ENCODE assay signal across 22 cellular contexts in the genomic region with DNA sequence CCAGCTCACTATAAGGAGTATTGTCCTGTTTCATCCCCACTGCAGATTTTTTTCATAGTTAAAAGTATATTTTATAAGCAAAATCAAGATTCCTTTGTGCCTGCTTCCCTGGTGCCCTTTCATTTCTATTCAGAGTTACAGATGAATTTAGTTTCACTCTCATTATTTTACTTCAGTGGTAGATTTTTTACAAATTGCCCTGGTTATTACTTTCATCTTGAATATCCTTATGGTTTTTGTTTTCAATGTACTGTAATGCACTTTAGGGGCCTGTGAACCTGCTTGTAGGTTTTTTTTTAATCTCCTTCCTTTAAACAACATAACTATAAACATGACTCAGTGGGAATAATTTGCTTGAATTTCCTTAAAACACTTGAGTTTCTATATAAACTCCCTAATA.
"Had no signal": no experiment of that assay in that cellular context is flagged by ENCODE, and none has a peak within 500 bp of the region (broad histone marks: within the 10 kb centered on the region; RNA-seq: fewer than 3 reads in every experiment).

No MANE protein-coding gene starts in this region.

- H3K9me3 ChIP-seq: neutrophil, prostate gland, upper lobe of left lung had no signal

- H3K36me3 Mint-ChIP-seq: WTC11 had no signal

- H3K27ac Mint-ChIP-seq: activated naive CD4-positive, alpha-beta T cell treated with anti-CD3 and anti-CD28 coated beads for 36 hours; activated T-cell treated with anti-CD3 and anti-CD28 coated beads, Interleukin-2, amount 50 U/mL, for 72 hours; dendritic cell treated with granulocyte-macrophage colony-stimulating factor and Interleukin-4, amounts not matched to agents 40 ng/mL and 50 ng/mL, for 4 days; nephron; T-cell; T-helper 2 cell treated with Interferon-gamma antibody and Interleukin-4, amounts not matched to agents 5 μg/mL and 100 μg/mL, for 36 hours; WTC11 had no signal

- DNase-seq: activated effector memory CD4-positive, alpha-beta T cell treated with Interleukin-2 at 50 U/mL for 16 hours; activated naive CD4-positive, alpha-beta T cell treated with anti-CD3 and anti-CD28 coated beads for 36 hours; activated T-cell treated with anti-CD3 and anti-CD28 coated beads, Interleukin-2, amount 50 U/mL, for 72 hours; aorta; effector CD4-positive, alpha-beta T cell; hippocampal formation; left ventricle myocardium superior; midbrain; ovary; stimulated activated CD4-positive, alpha-beta T cell treated with anti-CD3 and anti-CD28 coated beads, Interleukin-2, amount 100 ng/mL, for 48 hours; stimulated activated CD8-positive, alpha-beta memory T cell treated with anti-CD3 and anti-CD28 coated beads, Interleukin-4, amount 100 ng/mL, for 48 hours; stimulated activated naive CD4-positive, alpha-beta T cell; T-cell; upper lobe of left lung had no signal

- H3K4me1 ChIP-seq: prostate gland, upper lobe of left lung had no signal

- H3K4me3 Mint-ChIP-seq: activated naive CD4-positive, alpha-beta T cell treated with anti-CD3 and anti-CD28 coated beads for 36 hours; activated T-cell treated with anti-CD3 and anti-CD28 coated beads, Interleukin-2, amount 50 U/mL, for 72 hours; brain; dendritic cell treated with granulocyte-macrophage colony-stimulating factor and Interleukin-4, amounts not matched to agents 40 ng/mL and 50 ng/mL, for 4 days; nephron; T-cell; T-helper 2 cell treated with Interferon-gamma antibody and Interleukin-4, amounts not matched to agents 5 μg/mL and 100 μg/mL, for 36 hours; WTC11 had no signal

- H3K4me3 ChIP-seq: ovary, prostate gland, upper lobe of left lung had no signal

- H3K9me3 Mint-ChIP-seq: activated naive CD4-positive, alpha-beta T cell treated with anti-CD3 and anti-CD28 coated beads for 36 hours; activated T-cell treated with anti-CD3 and anti-CD28 coated beads, Interleukin-2, amount 50 U/mL, for 72 hours; dendritic cell treated with granulocyte-macrophage colony-stimulating factor and Interleukin-4, amounts not matched to agents 40 ng/mL and 50 ng/mL, for 4 days; T-cell; T-helper 2 cell treated with Interferon-gamma antibody and Interleukin-4, amounts not matched to agents 5 μg/mL and 100 μg/mL, for 36 hours; WTC11 had no signal

- H3K27me3 Mint-ChIP-seq: brain; dendritic cell treated with granulocyte-macrophage colony-stimulating factor and Interleukin-4, amounts not matched to agents 40 ng/mL and 50 ng/mL, for 4 days; T-cell had no signal

- FAIRE-seq: frontal cortex had no signal

- H3K27me3 ChIP-seq: neutrophil, ovary, upper lobe of left lung had no signal

- H3K36me3 ChIP-seq: neutrophil, ovary, prostate gland, upper lobe of left lung had no signal

- H3K27ac ChIP-seq: neutrophil, ovary, prostate gland, upper lobe of left lung had no signal

- ATAC-seq: activated T-cell treated with anti-CD3 and anti-CD28 coated beads, Interleukin-2, amount 50 U/mL, for 72 hours; left ventricle myocardium superior; T-cell; WTC11 had no signal
